37 cellular contexts compared by ENCODE assay signal in genomic region chr5:3538886-3539285, GRCh38. TPM values are rescaled to one million over a fixed set of nuclear protein-coding genes. Genes with fewer than 3 reads are reported as not detected.
"Had no signal": no experiment of that assay in that cellular context is flagged by ENCODE, and none has a peak within 500 bp of the region (broad histone marks: within the 10 kb centered on the region; RNA-seq: fewer than 3 reads in every experiment).

No MANE protein-coding gene starts in this region.

- H3K27me3 ChIP-seq: MG63 had no signal

- H3K9me3 ChIP-seq: MG63 had no signal

- H3K4me3 ChIP-seq: MG63 had no signal

- H3K36me3 ChIP-seq: MG63 had no signal

- DNase-seq: Karpas-422, Kasumi-1, MG63, MM.1S, MV-4-11, NCI-H1048, NCI-H1092, NCI-H1092 treated with DMSO at 0.1 percent for 48 hours, NCI-H1105, NCI-H1105 treated with DMSO at 0.1 percent for 48 hours, NCI-H1417, NCI-H1417 treated with DMSO at 0.1 percent for 48 hours, NCI-H1436, NCI-H1436 treated with DMSO at 0.1 percent for 48 hours, NCI-H146, NCI-H1694, NCI-H1694 treated with DMSO at 0.1 percent for 48 hours, NCI-H187, NCI-H187 treated with DMSO at 0.1 percent for 48 hours, NCI-H1930, NCI-H2029, NCI-H2029 treated with DMSO at 0.1 percent for 48 hours, NCI-H2081, NCI-H2081 treated with DMSO at 0.1 percent for 48 hours, NCI-H2107, NCI-H2171, NCI-H2171 treated with DMSO at 0.1 percent for 48 hours, NCI-H2227 treated with DMSO at 0.1 percent for 48 hours, NCI-H226, NCI-H345, NCI-H446, NCI-H446 treated with DMSO at 0.1 percent for 48 hours, NCI-H510A, NCI-H510A treated with DMSO at 0.1 percent for 48 hours, NCI-H524 had no signal

RNA-seq across cellular contexts. Expression of gene IRX1, which starts 56.7 kb away (rescaled TPM):
- total RNA-seq: LHCN-M2, NCI-H460 had no signal
